In the genomic region with DNA sequence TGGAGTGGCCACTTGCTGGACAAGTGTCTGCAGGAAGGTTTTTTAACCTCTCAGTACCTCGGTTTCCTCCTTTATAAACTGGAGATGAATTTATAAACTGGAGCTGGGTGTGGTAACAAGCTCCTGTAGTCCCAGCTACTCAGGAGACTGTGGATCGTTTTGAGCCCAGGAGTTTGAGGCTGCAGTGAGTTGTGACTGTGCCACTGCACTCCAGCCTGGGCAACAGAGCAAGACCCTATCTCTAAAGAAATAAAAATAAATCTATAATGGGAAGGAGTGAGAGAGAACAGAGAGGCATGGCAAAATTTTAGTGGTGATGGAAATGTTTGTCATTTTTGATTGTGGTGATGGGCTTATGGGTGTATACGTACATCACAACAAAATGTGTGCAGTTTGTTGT, we compare ENCODE assay signal across 14 cellular contexts.
"Had no signal": no experiment of that assay in that cellular context is flagged by ENCODE, and none has a peak within 500 bp of the region (broad histone marks: within the 10 kb centered on the region; RNA-seq: fewer than 3 reads in every experiment).

No MANE protein-coding gene starts in this region.

- ATAC-seq: activated CD4-positive, alpha-beta T cell treated with anti-CD3 and anti-CD28 coated beads for 36 hours; stimulated activated memory B cell treated with anti-CD40 and anti-IgM and Interleukin-4, amounts not matched to agents 10 μg/mL and 1 μg/mL and 100 μg/mL, for 72 hours had no signal

- DNase-seq: activated CD4-positive, alpha-beta T cell treated with anti-CD3 and anti-CD28 coated beads for 36 hours; activated naive CD4-positive, alpha-beta T cell; activated naive CD8-positive, alpha-beta T cell treated with anti-CD3 and anti-CD28 coated beads, Interleukin-2, amount 10 ng/mL, durations not matched to agents 7 days and 5 days; esophagus squamous epithelium; left ventricle myocardium superior; nephron progenitor cell; stimulated activated CD4-positive, alpha-beta T cell treated with anti-CD3 and anti-CD28 coated beads, Interleukin-12 subunit alpha, Interleukin-12 subunit beta, amount 100 ng/mL, for 4 hours; stimulated activated CD4-positive, alpha-beta T cell treated with anti-CD3 and anti-CD28 coated beads, Interleukin-2, amount 100 ng/mL, for 24 hours; thyroid gland; WERI-Rb-1 had no signal

- H3K36me3 Mint-ChIP-seq: memory B cell; stimulated activated memory B cell treated with anti-CD40 and anti-IgM and Interleukin-4, amounts not matched to agents 10 μg/mL and 1 μg/mL and 100 μg/mL, for 72 hours had no signal

- H3K4me3 Mint-ChIP-seq: activated CD4-positive, alpha-beta T cell treated with anti-CD3 and anti-CD28 coated beads for 36 hours; activated naive CD8-positive, alpha-beta T cell treated with anti-CD3 and anti-CD28 coated beads, Interleukin-2, amount 10 ng/mL, durations not matched to agents 7 days and 5 days had no signal

- H3K9me3 Mint-ChIP-seq: activated naive CD8-positive, alpha-beta T cell treated with anti-CD3 and anti-CD28 coated beads, Interleukin-2, amount 10 ng/mL, durations not matched to agents 7 days and 5 days; activated T-helper 1 cell treated with anti-CD3 and anti-CD28 coated beads, Interleukin-12 subunit alpha, Interleukin-12 subunit beta, Interleukin-2, Interleukin-4 antibody, amounts not matched to agents 30 ng/mL and 10 ng/mL and 1 ng/mL, durations not matched to agents 14 hours and 24 hours and 36 hours; memory B cell; nephron progenitor cell; stimulated activated memory B cell treated with anti-CD40 and anti-IgM and Interleukin-4, amounts not matched to agents 10 μg/mL and 1 μg/mL and 100 μg/mL, for 72 hours; T-helper 1 cell treated with Interleukin-12 subunit alpha and Interleukin-12 subunit beta and Interleukin-4 antibody, amounts not matched to agents 30 μg/mL and 1 μg/mL, for 36 hours had no signal

- H3K27ac Mint-ChIP-seq: activated CD4-positive, alpha-beta T cell treated with anti-CD3 and anti-CD28 coated beads for 36 hours; activated naive CD8-positive, alpha-beta T cell treated with anti-CD3 and anti-CD28 coated beads, Interleukin-2, amount 10 ng/mL, durations not matched to agents 7 days and 5 days; activated T-helper 1 cell treated with anti-CD3 and anti-CD28 coated beads, Interleukin-12 subunit alpha, Interleukin-12 subunit beta, Interleukin-2, Interleukin-4 antibody, amounts not matched to agents 30 ng/mL and 10 ng/mL and 1 ng/mL, durations not matched to agents 14 hours and 24 hours and 36 hours; memory B cell; nephron progenitor cell; stimulated activated memory B cell treated with anti-CD40 and anti-IgM and Interleukin-4, amounts not matched to agents 10 μg/mL and 1 μg/mL and 100 μg/mL, for 72 hours; T-helper 1 cell treated with Interleukin-12 subunit alpha and Interleukin-12 subunit beta and Interleukin-4 antibody, amounts not matched to agents 30 μg/mL and 1 μg/mL, for 36 hours had no signal
